Comparison of ENCODE assay signal across 1 cellular context in genomic region chr16:30028438-30029093, GRCh38.
A peak's percentile ranks its signal among the peaks of the same experiment; 100 is the strongest.
TF ChIP-seq lines count a peak whose summit lies in the region.

No MANE protein-coding gene starts in this region.

TF ChIP-seq in K562, 482 proteins besides CTCF, POLR2A, EP300 and RAD21 (continued from another document):
- TF ChIP-seq EHMT2 (IDR thresholded peaks at IDR 0.05), result peak; percentile 96
- no peak for TF ChIP-seq IRF1 (CRISPR knock-in tag; IDR thresholded peaks at IDR 0.05; ENCODE audit: borderline replicate concordance)
- TF ChIP-seq ZNF408 (CRISPR knock-in tag; IDR thresholded peaks at IDR 0.05; ENCODE audit: low read depth), result no peak
- TF ChIP-seq SRSF3 (IDR thresholded peaks at IDR 0.05; ENCODE audit: insufficient read depth, low read length), result no peak
- no peak for TF ChIP-seq NR2C2 (CRISPR knock-in tag; IDR thresholded peaks at IDR 0.05)
- no peak for TF ChIP-seq NR2C2 (tag; IDR thresholded peaks at IDR 0.05)
- no peak for TF ChIP-seq HNRNPL (IDR thresholded peaks at IDR 0.05; ENCODE audit: low read depth, low read length)
- no peak for TF ChIP-seq ESRRA (IDR thresholded peaks at IDR 0.05; ENCODE audit: borderline replicate concordance, low read depth)
- TF ChIP-seq ZC3H8 (IDR thresholded peaks at IDR 0.05), result no peak
